Comparison of ENCODE assay signal across 11 cellular contexts in the genomic region with DNA sequence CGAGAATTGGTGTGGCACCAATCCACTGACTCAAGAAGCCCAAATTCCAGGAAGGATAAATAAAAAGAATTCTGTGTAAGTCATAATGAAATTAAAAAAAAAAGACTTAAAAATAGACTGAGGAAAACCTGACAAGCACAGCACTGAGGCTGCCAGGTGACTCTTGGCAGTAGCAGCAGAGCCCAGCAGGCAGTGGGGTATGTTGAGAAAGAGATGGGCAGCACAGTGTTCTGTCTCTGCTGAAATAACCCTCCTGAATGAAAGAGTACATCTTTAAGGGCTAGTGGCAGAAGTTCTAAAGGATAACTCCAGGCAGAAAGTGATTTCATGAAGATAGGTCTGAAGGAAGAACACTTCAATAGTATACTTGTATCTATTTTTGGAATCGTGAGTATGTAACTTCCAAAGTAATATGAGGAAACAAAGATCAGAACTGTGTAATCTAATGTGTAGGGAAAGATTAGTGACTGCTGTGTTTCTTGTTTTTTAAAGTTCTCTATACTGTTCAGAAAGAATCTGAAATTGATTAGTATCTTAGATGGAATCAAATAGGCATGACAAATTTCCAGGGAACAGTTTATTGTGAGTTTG.
A peak's percentile ranks its signal among the peaks of the same experiment; 100 is the strongest.
DNase-seq lines count a peak whose midpoint lies in the region; ATAC-seq, FAIRE-seq and TF ChIP-seq lines count a peak whose summit lies in the region.
"Had no signal": no experiment of that assay in that cellular context is flagged by ENCODE, and none has a peak within 500 bp of the region (broad histone marks: within the 10 kb centered on the region; RNA-seq: fewer than 3 reads in every experiment).

No MANE protein-coding gene starts in this region.

- no peak for TF ChIP-seq CTCF in CD8-positive, alpha-beta T cell (IDR thresholded peaks at IDR 0.05)
- TF ChIP-seq CTCF in vagina (IDR thresholded peaks at IDR 0.05), result no peak

- H3K27me3 Mint-ChIP-seq in CD8-positive, alpha-beta T cell (ENCODE audit: low read depth), result no peaks in the 10 kb centered on the region
- no peaks in the 10 kb centered on the region for H3K27me3 Mint-ChIP-seq in naive thymus-derived CD8-positive, alpha-beta T cell
- H3K27me3 Mint-ChIP-seq: progenitor cell of endocrine pancreas had no signal

- no peaks in the 10 kb centered on the region for H3K9me3 ChIP-seq in CD8-positive, alpha-beta T cell (ENCODE audit: low read length)
- no peaks in the 10 kb centered on the region for H3K9me3 ChIP-seq in vagina
- H3K9me3 ChIP-seq: breast epithelium had no signal

- POLR2A ChIA-PET in CD8-positive, alpha-beta T cell (lab: Charles Lee), result interaction anchor here (0.6 to 0.9 kb wide), 2 partner anchors 110 to 121 kb away, joined by 4 to 9 read pairs; no protein-coding TSS in a partner anchor
- POLR2A ChIA-PET in naive thymus-derived CD8-positive, alpha-beta T cell (lab: Charles Lee), result interaction anchor here (3.3 kb wide), 1 partner anchor 13 kb away, joined by 31 read pairs; no protein-coding TSS in a partner anchor

- peaks cover 62% of the 10 kb centered on the region for H3K36me3 Mint-ChIP-seq in CD8-positive, alpha-beta T cell
- peaks cover 5 to 57% (median 22%) of the 10 kb centered on the region in 3 donors for H3K36me3 Mint-ChIP-seq in naive thymus-derived CD8-positive, alpha-beta T cell

- H3K9me3 Mint-ChIP-seq in CD8-positive, alpha-beta T cell, result no peaks in the 10 kb centered on the region
- H3K9me3 Mint-ChIP-seq in naive thymus-derived CD8-positive, alpha-beta T cell, result no peaks in the 10 kb centered on the region

- no peak overlapping the region for H3K27ac ChIP-seq in CD8-positive, alpha-beta T cell (ENCODE audit: low read depth, low read length)
- no peak overlapping the region for H3K27ac ChIP-seq in vagina

- no peak for FAIRE-seq in GM12891 (lab: Jason Lieb, UNC)

- peaks cover 24% of the 10 kb centered on the region for H3K36me3 ChIP-seq in CD8-positive, alpha-beta T cell (ENCODE audit: insufficient read depth, low read length)
- peaks cover 0 to 43% of the 10 kb centered on the region in 2 donors for H3K36me3 ChIP-seq in vagina
- H3K36me3 ChIP-seq: breast epithelium had no signal

- peaks cover 46% of the 10 kb centered on the region for H3K4me1 ChIP-seq in CD8-positive, alpha-beta T cell (ENCODE audit: insufficient read depth, low read length)
- peaks cover 23% of the 10 kb centered on the region for H3K4me1 ChIP-seq in vagina

- CTCF ChIA-PET in CD8-positive, alpha-beta T cell (lab: Charles Lee), result interaction anchor here (4.9 kb wide), 1 partner anchor 121 kb away, joined by 24 read pairs; no protein-coding TSS in a partner anchor

- no peak overlapping the region for H3K4me3 Mint-ChIP-seq in CD8-positive, alpha-beta T cell
- H3K4me3 Mint-ChIP-seq in naive thymus-derived CD8-positive, alpha-beta T cell, result peak overlapping the region in 3 of 10 donors; percentile 31 to 54 (median 45)

- intact Hi-C loops in CD8-positive, alpha-beta T cell (cut with DNase I, micrococcal nuclease), result loop anchor here in 1 of 2 experiments (5.0 kb wide), 1 partner anchor 45 kb away; no protein-coding TSS in a partner anchor
- intact Hi-C loops in vagina (cut with DNase I), result no loop called here

- peaks cover 66% of the 10 kb centered on the region for H3K4me1 Mint-ChIP-seq in CD8-positive, alpha-beta T cell (ENCODE audit: low read depth)
- H3K4me1 Mint-ChIP-seq in naive thymus-derived CD8-positive, alpha-beta T cell, result peaks cover 34 to 76% (median 66%) of the 10 kb centered on the region in 4 donors

- no peaks in the 10 kb centered on the region for H3K27me3 ChIP-seq in CD8-positive, alpha-beta T cell (ENCODE audit: insufficient read depth, low read length)
- no peaks in the 10 kb centered on the region for H3K27me3 ChIP-seq in vagina
- H3K27me3 ChIP-seq: breast epithelium had no signal

- H3K4me3 ChIP-seq in CD8-positive, alpha-beta T cell (ENCODE audit: low read depth, low read length), result no peak overlapping the region
- H3K4me3 ChIP-seq in vagina, result no peak overlapping the region
- H3K4me3 ChIP-seq: breast epithelium had no signal

- DNase-seq in CD8-positive, alpha-beta T cell, result no peak
- DNase-seq in OCI-M1 (lab: John Stamatoyannopoulos, UW) (peak; percentile 15), cerebellar cortex (ENCODE audit: low spot score) (peak; percentile 92), vagina (ENCODE audit: extremely low spot score in 2 of 2) (no peak), GM12891 (ENCODE audit: insufficient read length, low spot score) (no peak)
- DNase-seq in naive thymus-derived CD8-positive, alpha-beta T cell, result no peak
- DNase-seq: Kasumi-1, NCI-H2227 treated with DMSO at 0.1 percent for 48 hours had no signal

- no peak for ATAC-seq in CD8-positive, alpha-beta T cell
- no peak for ATAC-seq in naive thymus-derived CD8-positive, alpha-beta T cell
- ATAC-seq in HG03439 (IDR thresholded peaks at IDR 0.05; ENCODE audit: unreplicated experiment), result no peak

- H3K27ac Mint-ChIP-seq in CD8-positive, alpha-beta T cell, result peak overlapping the region; percentile 86
- H3K27ac Mint-ChIP-seq in naive thymus-derived CD8-positive, alpha-beta T cell, result peak overlapping the region; percentile 41 to 98 (median 88)
- H3K27ac Mint-ChIP-seq: progenitor cell of endocrine pancreas had no signal

- TF ChIP-seq POLR2A in vagina (IDR thresholded peaks at IDR 0.05) (no peak), GM12891 (IDR thresholded peaks at IDR 0.05; ENCODE audit: low read depth, low read length) (no peak)

TF ChIP-seq in GM12891, 5 proteins besides CTCF, POLR2A, EP300 and RAD21:
- TF ChIP-seq TAF1 (IDR thresholded peaks at IDR 0.05; ENCODE audit: low read depth, low read length) (no peak), POU2F2 (IDR thresholded peaks at IDR 0.05; ENCODE audit: low read depth, low read length) (no peak), POLR2AphosphoS5 (IDR thresholded peaks at IDR 0.05; ENCODE audit: low read depth, low read length) (no peak), SPI1 (IDR thresholded peaks at IDR 0.05; ENCODE audit: low read depth, low read length) (no peak), PAX5 (IDR thresholded peaks at IDR 0.05; ENCODE audit: insufficient read depth, low read length, severe bottlenecking) (no peak)

Comparison
In these comparisons a context has a peak if more than half of its experiments do, and no peak if none do; other contexts are left out.
1. DNase-seq: peak in OCI-M1 (single experiment) and cerebellar cortex (single experiment); none in CD8-positive, alpha-beta T cell (0 of 7), naive thymus-derived CD8-positive, alpha-beta T cell (0 of 10), vagina (0 of 2) and GM12891 (single experiment).